In the genomic region with DNA sequence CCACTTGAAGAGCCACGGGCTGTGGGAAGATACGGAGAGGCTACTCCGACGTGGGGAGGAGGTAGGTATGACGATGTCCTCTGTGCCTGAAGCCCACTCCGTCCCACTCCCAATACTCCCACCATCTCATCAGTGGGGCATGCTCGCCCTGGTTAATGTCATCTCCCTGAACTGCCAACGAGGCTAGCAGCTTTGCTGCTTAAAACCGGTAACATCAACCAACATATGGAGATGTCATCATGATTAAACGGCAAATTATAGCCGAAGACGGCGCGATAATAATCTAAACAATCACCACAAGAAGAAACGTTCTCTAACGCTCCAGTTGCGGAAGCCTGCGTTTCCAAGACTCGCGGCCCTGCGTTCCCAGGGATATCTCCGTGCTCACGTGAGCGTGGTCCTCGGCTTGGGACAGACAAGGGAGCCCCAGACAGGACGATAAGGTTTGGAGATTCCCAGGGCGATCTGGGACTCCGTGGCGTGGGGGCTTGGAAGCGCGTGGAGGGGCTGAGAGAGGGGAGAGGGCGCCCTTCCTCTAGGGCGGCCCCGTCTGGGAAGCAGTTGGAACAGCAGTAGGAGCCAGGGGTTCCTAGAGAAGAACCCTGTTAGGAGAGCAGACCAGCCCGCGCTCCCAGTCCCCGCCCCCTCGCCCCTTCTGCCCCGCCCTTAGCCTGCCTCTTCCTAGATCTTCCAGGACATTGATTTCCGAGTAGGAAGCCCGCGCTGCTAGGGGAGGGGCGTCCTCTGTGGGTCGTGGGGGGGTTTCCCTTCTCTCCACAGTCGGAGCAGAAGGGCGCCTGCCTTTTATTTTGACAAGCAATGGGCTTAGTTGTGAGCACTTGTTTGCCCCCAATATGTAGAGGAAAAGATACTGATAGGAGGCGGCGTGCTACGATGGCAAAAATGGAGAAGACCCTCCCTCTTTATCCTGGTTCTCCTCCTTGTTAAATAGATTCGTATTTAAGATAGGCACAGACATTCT, we compare ENCODE assay signal across 8 cellular contexts. TPM values are rescaled to one million over a fixed set of nuclear protein-coding genes. Genes with fewer than 3 reads are reported as not detected.
DNase-seq lines count a peak whose midpoint lies in the region; ATAC-seq, FAIRE-seq and TF ChIP-seq lines count a peak whose summit lies in the region.

No MANE protein-coding gene starts in this region.

- intact Hi-C loops in sciatic nerve (cut with DNase I) = no loop called here

- TF ChIP-seq CTCF in hepatocyte (IDR thresholded peaks at IDR 0.05; ENCODE audit: poor library complexity) (peak; percentile 42), D721Med (IDR thresholded peaks at IDR 0.05; ENCODE audit: insufficient read depth, missing control alignments) (no peak)

- no peaks in the 10 kb centered on the region for H3K36me3 ChIP-seq in hepatocyte (replicated peaks; ENCODE audit: insufficient read depth, low read depth)

- peak overlapping the region; percentile 94 for H3K4me2 ChIP-seq in hepatocyte

- no peaks in the 10 kb centered on the region for H3K9me3 ChIP-seq in hepatocyte (ENCODE audit: low read depth)

- H3K4me3 ChIP-seq in hepatocyte = peak overlapping the region; percentile 52

- DNase-seq in GM03348 (ENCODE audit: low spot score) (peak; percentile 95), NCI-H2171 treated with DMSO at 0.1 percent for 48 hours (lab: John Stamatoyannopoulos, UW) (peak; percentile 68), amniotic epithelial cell (ENCODE audit: low read depth) (peak; percentile 41), hepatocyte (ENCODE audit: low spot score) (peak; percentile 66), sciatic nerve (ENCODE audit: low spot score) (peak; percentile 89), D721Med (ENCODE audit: insufficient read length, low spot score) (no peak)

- WGBS in hepatocyte (ENCODE audit: low lambda C conversion rate, missing lambda C conversion rate) = 6% methylated on average over 41 of the region's 50 CpGs

- ATAC-seq in sciatic nerve (peak; percentile 92), GM18861 (IDR thresholded peaks at IDR 0.05; ENCODE audit: unreplicated experiment) (no peak), HG03095 (IDR thresholded peaks at IDR 0.05; ENCODE audit: unreplicated experiment) (no peak)

- no peaks in the 10 kb centered on the region for H4K20me1 ChIP-seq in hepatocyte (ENCODE audit: insufficient read depth, poor library complexity, severe bottlenecking)

- peaks cover 100% of the 10 kb centered on the region for H3K27me3 ChIP-seq in hepatocyte

- FAIRE-seq in D721Med (lab: Jason Lieb, UNC) = no peak

- no peaks in the 10 kb centered on the region for H3K79me2 ChIP-seq in hepatocyte

- H3K9me2 ChIP-seq in hepatocyte (replicated peaks; ENCODE audit: insufficient read depth) = no peaks in the 10 kb centered on the region

- peaks cover 11% of the 10 kb centered on the region for H3K4me1 ChIP-seq in hepatocyte (ENCODE audit: insufficient read depth)

- H2AFZ ChIP-seq in hepatocyte = peak overlapping the region; percentile 55

- H3K27ac ChIP-seq in hepatocyte = no peak overlapping the region

RNA-seq across cellular contexts. Expression of gene NRN1, which starts 10.7 kb away (rescaled TPM):
- not detected in 2 replicates for total RNA-seq in hepatocyte
- polyA plus RNA-seq in hepatocyte = not detected in 2 replicates
- total RNA-seq in sciatic nerve = 90.1 TPM

Comparison
In these comparisons a context has a peak if more than half of its experiments do, and no peak if none do; other contexts are left out.
1. RNA of gene NRN1, which starts 10.7 kb away (total RNA-seq): 90.1 TPM in sciatic nerve (single experiment); not detected in hepatocyte; every median in the first group is over 10 times any median in the second.